In the genomic region with DNA sequence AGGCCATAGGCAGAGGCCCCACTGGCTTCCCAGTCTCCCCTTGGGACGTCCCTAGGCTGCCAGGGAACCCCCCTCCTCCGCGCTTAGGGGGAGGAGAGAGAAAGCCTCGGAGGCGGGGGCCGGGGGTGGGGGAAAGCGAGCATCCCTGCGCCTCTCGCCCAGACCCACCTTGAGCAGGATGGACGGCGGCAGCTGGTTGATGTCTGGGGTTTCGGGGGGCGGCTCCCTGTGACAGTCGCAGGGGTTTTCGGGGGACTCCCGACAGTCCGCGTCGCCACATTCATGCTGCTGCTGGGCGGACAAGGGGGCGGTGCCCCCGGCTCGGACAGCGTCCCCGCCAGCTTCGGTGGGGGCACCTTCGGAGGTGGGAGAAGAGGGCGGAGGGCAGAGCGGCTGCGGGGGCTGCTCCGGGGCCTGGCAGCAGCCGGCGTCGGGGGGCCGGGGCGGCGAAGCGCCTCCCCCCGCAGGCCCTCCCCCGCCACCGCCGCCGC, we compare ENCODE assay signal across 1 cellular context.
TF ChIP-seq lines count a peak whose summit lies in the region.

No MANE protein-coding gene starts in this region.

TF ChIP-seq in HepG2, 621 proteins besides CTCF, POLR2A, EP300 and RAD21 (continued from another document and continues in another):
- TF ChIP-seq ZNF326 (CRISPR knock-in tag; IDR thresholded peaks at IDR 0.05; ENCODE audit: borderline replicate concordance), result no peak
- no peak for TF ChIP-seq SOX13 (IDR thresholded peaks at IDR 0.05)
- TF ChIP-seq SOX13 (CRISPR knock-in tag; conservative IDR thresholded peaks at IDR 0.05 in 1 of 2, IDR thresholded peaks at IDR 0.05 in 1 of 2), result no peak
- TF ChIP-seq SRSF9 (IDR thresholded peaks at IDR 0.05; ENCODE audit: borderline replicate concordance, insufficient read depth, low read depth, low read length, poor library complexity, severe bottlenecking), result no peak
- no peak for TF ChIP-seq STAG1 (CRISPR knock-in tag; IDR thresholded peaks at IDR 0.05)
- TF ChIP-seq ZNF329 (CRISPR knock-in tag; IDR thresholded peaks at IDR 0.05; ENCODE audit: low read depth), result no peak
- TF ChIP-seq, protein P1, sequence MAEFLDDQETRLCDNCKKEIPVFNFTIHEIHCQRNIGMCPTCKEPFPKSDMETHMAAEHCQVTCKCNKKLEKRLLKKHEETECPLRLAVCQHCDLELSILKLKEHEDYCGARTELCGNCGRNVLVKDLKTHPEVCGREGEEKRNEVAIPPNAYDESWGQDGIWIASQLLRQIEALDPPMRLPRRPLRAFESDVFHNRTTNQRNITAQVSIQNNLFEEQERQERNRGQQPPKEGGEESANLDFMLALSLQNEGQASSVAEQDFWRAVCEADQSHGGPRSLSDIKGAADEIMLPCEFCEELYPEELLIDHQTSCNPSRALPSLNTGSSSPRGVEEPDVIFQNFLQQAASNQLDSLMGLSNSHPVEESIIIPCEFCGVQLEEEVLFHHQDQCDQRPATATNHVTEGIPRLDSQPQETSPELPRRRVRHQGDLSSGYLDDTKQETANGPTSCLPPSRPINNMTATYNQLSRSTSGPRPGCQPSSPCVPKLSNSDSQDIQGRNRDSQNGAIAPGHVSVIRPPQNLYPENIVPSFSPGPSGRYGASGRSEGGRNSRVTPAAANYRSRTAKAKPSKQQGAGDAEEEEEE (CRISPR knock-in tag; IDR thresholded peaks at IDR 0.05; ENCODE audit: borderline replicate concordance), result no peak
- no peak for TF ChIP-seq ZNF883 (CRISPR knock-in tag; IDR thresholded peaks at IDR 0.05; ENCODE audit: not compliant biosample characterization)
- no peak for TF ChIP-seq ZNF264 (CRISPR knock-in tag; IDR thresholded peaks at IDR 0.05)
- TF ChIP-seq, protein P2, sequence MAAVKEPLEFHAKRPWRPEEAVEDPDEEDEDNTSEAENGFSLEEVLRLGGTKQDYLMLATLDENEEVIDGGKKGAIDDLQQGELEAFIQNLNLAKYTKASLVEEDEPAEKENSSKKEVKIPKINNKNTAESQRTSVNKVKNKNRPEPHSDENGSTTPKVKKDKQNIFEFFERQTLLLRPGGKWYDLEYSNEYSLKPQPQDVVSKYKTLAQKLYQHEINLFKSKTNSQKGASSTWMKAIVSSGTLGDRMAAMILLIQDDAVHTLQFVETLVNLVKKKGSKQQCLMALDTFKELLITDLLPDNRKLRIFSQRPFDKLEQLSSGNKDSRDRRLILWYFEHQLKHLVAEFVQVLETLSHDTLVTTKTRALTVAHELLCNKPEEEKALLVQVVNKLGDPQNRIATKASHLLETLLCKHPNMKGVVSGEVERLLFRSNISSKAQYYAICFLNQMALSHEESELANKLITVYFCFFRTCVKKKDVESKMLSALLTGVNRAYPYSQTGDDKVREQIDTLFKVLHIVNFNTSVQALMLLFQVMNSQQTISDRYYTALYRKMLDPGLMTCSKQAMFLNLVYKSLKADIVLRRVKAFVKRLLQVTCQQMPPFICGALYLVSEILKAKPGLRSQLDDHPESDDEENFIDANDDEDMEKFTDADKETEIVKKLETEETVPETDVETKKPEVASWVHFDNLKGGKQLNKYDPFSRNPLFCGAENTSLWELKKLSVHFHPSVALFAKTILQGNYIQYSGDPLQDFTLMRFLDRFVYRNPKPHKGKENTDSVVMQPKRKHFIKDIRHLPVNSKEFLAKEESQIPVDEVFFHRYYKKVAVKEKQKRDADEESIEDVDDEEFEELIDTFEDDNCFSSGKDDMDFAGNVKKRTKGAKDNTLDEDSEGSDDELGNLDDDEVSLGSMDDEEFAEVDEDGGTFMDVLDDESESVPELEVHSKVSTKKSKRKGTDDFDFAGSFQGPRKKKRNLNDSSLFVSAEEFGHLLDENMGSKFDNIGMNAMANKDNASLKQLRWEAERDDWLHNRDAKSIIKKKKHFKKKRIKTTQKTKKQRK (IDR thresholded peaks at IDR 0.05; ENCODE audit: low read length), result no peak
- TF ChIP-seq FOXC1 (CRISPR knock-in tag; IDR thresholded peaks at IDR 0.05; ENCODE audit: borderline replicate concordance), result peak; percentile 29; the same call in 1 of the 2 replicates
- no peak for TF ChIP-seq ZNF550 (CRISPR knock-in tag; IDR thresholded peaks at IDR 0.05; ENCODE audit: borderline replicate concordance)
- TF ChIP-seq, protein P3, sequence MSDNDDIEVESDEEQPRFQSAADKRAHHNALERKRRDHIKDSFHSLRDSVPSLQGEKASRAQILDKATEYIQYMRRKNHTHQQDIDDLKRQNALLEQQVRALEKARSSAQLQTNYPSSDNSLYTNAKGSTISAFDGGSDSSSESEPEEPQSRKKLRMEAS (IDR thresholded peaks at IDR 0.05), result no peak; the same call in 1 of the 2 replicates
- TF ChIP-seq YEATS4 (CRISPR knock-in tag; IDR thresholded peaks at IDR 0.05; ENCODE audit: borderline replicate concordance), result no peak; the same call in 1 of the 2 replicates
- TF ChIP-seq GABPB1 (CRISPR knock-in tag; IDR thresholded peaks at IDR 0.05), result no peak
- TF ChIP-seq HNRNPH1 (optimal IDR thresholded peaks at IDR 0.05; ENCODE audit: low read depth, low read length), result no peak
- TF ChIP-seq ZSCAN31 (CRISPR knock-in tag; IDR thresholded peaks at IDR 0.05; ENCODE audit: low read depth), result no peak
- TF ChIP-seq TCF7 (IDR thresholded peaks at IDR 0.05; ENCODE audit: low read depth), result no peak
- TF ChIP-seq, protein P4, sequence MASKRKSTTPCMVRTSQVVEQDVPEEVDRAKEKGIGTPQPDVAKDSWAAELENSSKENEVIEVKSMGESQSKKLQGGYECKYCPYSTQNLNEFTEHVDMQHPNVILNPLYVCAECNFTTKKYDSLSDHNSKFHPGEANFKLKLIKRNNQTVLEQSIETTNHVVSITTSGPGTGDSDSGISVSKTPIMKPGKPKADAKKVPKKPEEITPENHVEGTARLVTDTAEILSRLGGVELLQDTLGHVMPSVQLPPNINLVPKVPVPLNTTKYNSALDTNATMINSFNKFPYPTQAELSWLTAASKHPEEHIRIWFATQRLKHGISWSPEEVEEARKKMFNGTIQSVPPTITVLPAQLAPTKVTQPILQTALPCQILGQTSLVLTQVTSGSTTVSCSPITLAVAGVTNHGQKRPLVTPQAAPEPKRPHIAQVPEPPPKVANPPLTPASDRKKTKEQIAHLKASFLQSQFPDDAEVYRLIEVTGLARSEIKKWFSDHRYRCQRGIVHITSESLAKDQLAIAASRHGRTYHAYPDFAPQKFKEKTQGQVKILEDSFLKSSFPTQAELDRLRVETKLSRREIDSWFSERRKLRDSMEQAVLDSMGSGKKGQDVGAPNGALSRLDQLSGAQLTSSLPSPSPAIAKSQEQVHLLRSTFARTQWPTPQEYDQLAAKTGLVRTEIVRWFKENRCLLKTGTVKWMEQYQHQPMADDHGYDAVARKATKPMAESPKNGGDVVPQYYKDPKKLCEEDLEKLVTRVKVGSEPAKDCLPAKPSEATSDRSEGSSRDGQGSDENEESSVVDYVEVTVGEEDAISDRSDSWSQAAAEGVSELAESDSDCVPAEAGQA (IDR thresholded peaks at IDR 0.05; ENCODE audit: low read depth), result no peak
- TF ChIP-seq, protein P4 (CRISPR knock-in tag; IDR thresholded peaks at IDR 0.05; ENCODE audit: borderline replicate concordance), result no peak
- TF ChIP-seq, protein P5, sequence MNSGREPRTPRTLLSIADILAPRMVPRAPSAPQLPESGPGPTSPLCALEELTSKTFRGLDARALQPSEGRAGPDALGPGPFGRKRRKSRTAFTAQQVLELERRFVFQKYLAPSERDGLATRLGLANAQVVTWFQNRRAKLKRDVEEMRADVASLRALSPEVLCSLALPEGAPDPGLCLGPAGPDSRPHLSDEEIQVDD (CRISPR knock-in tag; IDR thresholded peaks at IDR 0.05; ENCODE audit: borderline replicate concordance), result no peak
- no peak for TF ChIP-seq MIXL1 (CRISPR knock-in tag; IDR thresholded peaks at IDR 0.05)
- TF ChIP-seq, protein P6, sequence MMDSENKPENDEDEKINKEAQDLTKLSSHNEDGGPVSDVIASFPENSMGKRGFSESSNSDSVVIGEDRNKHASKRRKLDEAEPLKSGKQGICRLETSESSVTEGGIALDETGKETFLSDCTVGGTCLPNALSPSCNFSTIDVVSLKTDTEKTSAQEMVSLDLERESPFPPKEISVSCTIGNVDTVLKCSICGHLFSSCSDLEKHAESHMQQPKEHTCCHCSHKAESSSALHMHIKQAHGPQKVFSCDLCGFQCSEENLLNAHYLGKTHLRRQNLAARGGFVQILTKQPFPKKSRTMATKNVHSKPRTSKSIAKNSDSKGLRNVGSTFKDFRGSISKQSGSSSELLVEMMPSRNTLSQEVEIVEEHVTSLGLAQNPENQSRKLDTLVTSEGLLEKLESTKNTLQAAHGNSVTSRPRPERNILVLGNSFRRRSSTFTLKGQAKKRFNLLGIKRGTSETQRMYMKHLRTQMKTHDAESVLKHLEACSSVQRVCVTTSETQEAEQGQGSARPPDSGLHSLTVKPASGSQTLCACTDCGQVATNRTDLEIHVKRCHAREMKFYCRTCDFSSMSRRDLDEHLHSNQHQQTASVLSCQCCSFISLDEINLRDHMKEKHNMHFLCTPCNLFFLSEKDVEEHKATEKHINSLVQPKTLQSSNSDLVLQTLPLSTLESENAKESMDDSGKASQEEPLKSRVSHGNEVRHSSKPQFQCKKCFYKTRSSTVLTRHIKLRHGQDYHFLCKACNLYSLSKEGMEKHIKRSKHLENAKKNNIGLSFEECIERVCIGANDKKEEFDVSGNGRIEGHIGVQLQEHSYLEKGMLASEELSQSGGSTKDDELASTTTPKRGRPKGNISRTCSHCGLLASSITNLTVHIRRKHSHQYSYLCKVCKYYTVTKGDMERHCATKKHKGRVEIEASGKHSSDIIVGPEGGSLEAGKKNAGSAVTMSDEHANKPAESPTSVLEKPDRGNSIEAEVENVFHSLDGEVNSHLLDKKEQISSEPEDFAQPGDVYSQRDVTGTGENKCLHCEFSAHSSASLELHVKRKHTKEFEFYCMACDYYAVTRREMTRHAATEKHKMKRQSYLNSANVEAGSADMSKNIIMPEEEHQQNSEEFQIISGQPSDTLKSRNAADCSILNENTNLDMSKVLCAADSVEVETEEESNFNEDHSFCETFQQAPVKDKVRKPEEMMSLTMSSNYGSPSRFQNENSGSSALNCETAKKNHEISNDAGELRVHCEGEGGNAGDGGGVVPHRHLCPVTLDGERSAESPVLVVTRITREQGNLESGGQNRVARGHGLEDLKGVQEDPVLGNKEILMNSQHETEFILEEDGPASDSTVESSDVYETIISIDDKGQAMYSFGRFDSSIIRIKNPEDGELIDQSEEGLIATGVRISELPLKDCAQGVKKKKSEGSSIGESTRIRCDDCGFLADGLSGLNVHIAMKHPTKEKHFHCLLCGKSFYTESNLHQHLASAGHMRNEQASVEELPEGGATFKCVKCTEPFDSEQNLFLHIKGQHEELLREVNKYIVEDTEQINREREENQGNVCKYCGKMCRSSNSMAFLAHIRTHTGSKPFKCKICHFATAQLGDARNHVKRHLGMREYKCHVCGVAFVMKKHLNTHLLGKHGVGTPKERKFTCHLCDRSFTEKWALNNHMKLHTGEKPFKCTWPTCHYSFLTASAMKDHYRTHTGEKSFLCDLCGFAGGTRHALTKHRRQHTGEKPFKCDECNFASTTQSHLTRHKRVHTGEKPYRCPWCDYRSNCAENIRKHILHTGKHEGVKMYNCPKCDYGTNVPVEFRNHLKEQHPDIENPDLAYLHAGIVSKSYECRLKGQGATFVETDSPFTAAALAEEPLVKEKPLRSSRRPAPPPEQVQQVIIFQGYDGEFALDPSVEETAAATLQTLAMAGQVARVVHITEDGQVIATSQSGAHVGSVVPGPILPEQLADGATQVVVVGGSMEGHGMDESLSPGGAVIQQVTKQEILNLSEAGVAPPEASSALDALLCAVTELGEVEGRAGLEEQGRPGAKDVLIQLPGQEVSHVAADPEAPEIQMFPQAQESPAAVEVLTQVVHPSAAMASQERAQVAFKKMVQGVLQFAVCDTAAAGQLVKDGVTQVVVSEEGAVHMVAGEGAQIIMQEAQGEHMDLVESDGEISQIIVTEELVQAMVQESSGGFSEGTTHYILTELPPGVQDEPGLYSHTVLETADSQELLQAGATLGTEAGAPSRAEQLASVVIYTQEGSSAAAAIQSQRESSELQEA (CRISPR knock-in tag; IDR thresholded peaks at IDR 0.05; ENCODE audit: not compliant biosample characterization), result no peak
- TF ChIP-seq, protein P7, sequence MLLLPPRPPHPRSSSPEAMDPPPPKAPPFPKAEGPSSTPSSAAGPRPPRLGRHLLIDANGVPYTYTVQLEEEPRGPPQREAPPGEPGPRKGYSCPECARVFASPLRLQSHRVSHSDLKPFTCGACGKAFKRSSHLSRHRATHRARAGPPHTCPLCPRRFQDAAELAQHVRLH (CRISPR knock-in tag; IDR thresholded peaks at IDR 0.05; ENCODE audit: borderline replicate concordance, low read depth), result no peak
- TF ChIP-seq, protein P8, sequence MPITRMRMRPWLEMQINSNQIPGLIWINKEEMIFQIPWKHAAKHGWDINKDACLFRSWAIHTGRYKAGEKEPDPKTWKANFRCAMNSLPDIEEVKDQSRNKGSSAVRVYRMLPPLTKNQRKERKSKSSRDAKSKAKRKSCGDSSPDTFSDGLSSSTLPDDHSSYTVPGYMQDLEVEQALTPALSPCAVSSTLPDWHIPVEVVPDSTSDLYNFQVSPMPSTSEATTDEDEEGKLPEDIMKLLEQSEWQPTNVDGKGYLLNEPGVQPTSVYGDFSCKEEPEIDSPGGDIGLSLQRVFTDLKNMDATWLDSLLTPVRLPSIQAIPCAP (CRISPR knock-in tag; IDR thresholded peaks at IDR 0.05; ENCODE audit: low read depth), result no peak
- no peak for TF ChIP-seq ZNF790 (CRISPR knock-in tag; IDR thresholded peaks at IDR 0.05; ENCODE audit: borderline replicate concordance)
- TF ChIP-seq, protein P9, sequence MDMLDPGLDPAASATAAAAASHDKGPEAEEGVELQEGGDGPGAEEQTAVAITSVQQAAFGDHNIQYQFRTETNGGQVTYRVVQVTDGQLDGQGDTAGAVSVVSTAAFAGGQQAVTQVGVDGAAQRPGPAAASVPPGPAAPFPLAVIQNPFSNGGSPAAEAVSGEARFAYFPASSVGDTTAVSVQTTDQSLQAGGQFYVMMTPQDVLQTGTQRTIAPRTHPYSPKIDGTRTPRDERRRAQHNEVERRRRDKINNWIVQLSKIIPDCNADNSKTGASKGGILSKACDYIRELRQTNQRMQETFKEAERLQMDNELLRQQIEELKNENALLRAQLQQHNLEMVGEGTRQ (IDR thresholded peaks at IDR 0.05; ENCODE audit: low read depth, low read length), result no peak
- TF ChIP-seq, protein P9 (CRISPR knock-in tag; IDR thresholded peaks at IDR 0.05; ENCODE audit: borderline replicate concordance), result no peak
- no peak for TF ChIP-seq ZNF607 (CRISPR knock-in tag; IDR thresholded peaks at IDR 0.05; ENCODE audit: borderline replicate concordance)
